ENCODE assay signal across 1 cellular context in the genomic region with DNA sequence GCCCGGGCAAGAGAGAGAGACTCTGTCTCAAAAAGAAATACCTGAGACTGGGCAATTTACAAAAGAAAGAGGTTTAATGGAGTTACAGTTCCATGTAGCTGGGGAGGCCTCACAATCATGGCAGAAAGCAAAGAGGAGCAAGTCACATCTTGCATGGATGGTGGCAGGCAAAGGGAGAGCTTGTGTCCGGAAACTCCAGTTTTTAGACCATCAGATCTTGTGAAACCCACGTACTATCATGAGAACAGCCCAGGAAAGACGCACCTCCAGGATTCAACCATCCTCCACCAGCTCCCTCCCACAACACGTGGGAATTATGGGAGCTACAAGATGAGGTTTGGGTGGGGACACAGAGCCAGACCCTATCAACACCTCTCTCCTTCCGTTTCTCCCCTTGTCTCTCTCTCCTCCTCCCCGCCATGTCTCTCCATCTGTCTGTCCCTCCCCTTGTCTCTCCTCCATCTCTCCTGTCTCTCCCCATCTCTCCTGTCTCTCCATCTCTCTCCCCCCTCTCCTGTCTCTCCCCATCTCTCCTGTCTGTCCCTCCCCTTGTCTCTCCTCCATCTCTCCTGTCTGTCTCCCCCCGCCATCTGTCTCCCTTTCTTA.
TF ChIP-seq lines count a peak whose summit lies in the region.

No MANE protein-coding gene starts in this region.

TF ChIP-seq in K562, 482 proteins besides CTCF, POLR2A, EP300 and RAD21 (continues in another document):
- TF ChIP-seq CHD4 (IDR thresholded peaks at IDR 0.05; ENCODE audit: insufficient read depth, insufficient replicate concordance, low read depth, low read length, poor library complexity, severe bottlenecking) = no peak
- TF ChIP-seq ERF (CRISPR knock-in tag; IDR thresholded peaks at IDR 0.05) = no peak
- TF ChIP-seq, protein P1, sequence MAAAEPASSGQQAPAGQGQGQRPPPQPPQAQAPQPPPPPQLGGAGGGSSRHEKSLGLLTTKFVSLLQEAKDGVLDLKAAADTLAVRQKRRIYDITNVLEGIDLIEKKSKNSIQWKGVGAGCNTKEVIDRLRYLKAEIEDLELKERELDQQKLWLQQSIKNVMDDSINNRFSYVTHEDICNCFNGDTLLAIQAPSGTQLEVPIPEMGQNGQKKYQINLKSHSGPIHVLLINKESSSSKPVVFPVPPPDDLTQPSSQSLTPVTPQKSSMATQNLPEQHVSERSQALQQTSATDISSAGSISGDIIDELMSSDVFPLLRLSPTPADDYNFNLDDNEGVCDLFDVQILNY (CRISPR knock-in tag; IDR thresholded peaks at IDR 0.05) = no peak
- TF ChIP-seq FOXK1 (CRISPR knock-in tag; IDR thresholded peaks at IDR 0.05; ENCODE audit: borderline replicate concordance) = no peak
- no peak for TF ChIP-seq CBX3 (IDR thresholded peaks at IDR 0.05; ENCODE audit: borderline replicate concordance in 1 of 2, low read length in 2 of 2)
- no peak for TF ChIP-seq PML (IDR thresholded peaks at IDR 0.05; ENCODE audit: low read length)
- no peak for TF ChIP-seq TCF7 (IDR thresholded peaks at IDR 0.05; ENCODE audit: borderline replicate concordance)
- TF ChIP-seq ARHGAP35 (IDR thresholded peaks at IDR 0.05; ENCODE audit: partially characterized antibody) = peak; percentile 49
- TF ChIP-seq, protein P2, sequence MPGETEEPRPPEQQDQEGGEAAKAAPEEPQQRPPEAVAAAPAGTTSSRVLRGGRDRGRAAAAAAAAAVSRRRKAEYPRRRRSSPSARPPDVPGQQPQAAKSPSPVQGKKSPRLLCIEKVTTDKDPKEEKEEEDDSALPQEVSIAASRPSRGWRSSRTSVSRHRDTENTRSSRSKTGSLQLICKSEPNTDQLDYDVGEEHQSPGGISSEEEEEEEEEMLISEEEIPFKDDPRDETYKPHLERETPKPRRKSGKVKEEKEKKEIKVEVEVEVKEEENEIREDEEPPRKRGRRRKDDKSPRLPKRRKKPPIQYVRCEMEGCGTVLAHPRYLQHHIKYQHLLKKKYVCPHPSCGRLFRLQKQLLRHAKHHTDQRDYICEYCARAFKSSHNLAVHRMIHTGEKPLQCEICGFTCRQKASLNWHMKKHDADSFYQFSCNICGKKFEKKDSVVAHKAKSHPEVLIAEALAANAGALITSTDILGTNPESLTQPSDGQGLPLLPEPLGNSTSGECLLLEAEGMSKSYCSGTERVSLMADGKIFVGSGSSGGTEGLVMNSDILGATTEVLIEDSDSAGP (CRISPR knock-in tag; IDR thresholded peaks at IDR 0.05) = no peak
- TF ChIP-seq SPI1 (IDR thresholded peaks at IDR 0.05; ENCODE audit: borderline replicate concordance, low read depth, low read length) = no peak
- TF ChIP-seq ZNF780A (CRISPR knock-in tag; IDR thresholded peaks at IDR 0.05) = no peak
- TF ChIP-seq PHB2 (IDR thresholded peaks at IDR 0.05; ENCODE audit: low read depth) = 0 out of 2 replicates have a peak, but pooled peaks have one; percentile 22
- TF ChIP-seq NR2C2 (CRISPR knock-in tag; IDR thresholded peaks at IDR 0.05) = no peak
- no peak for TF ChIP-seq NR2C2 (tag; IDR thresholded peaks at IDR 0.05)
- no peak for TF ChIP-seq CCNT2 (IDR thresholded peaks at IDR 0.05; ENCODE audit: borderline replicate concordance, extremely low read depth, insufficient read length, low read depth, low read length)
- 0 out of 2 replicates have a peak, but pooled peaks have one; percentile 52 for TF ChIP-seq DNMT1 (IDR thresholded peaks at IDR 0.05)
- TF ChIP-seq SRSF9 (IDR thresholded peaks at IDR 0.05; ENCODE audit: borderline replicate concordance, low read depth, low read length) = no peak
- TF ChIP-seq ZNF431 (CRISPR knock-in tag; IDR thresholded peaks at IDR 0.05) = no peak
- no peak for TF ChIP-seq SAFB (IDR thresholded peaks at IDR 0.05; ENCODE audit: borderline replicate concordance, low read depth, low read length)
- no peak for TF ChIP-seq ZBTB8A (IDR thresholded peaks at IDR 0.05; ENCODE audit: partially characterized antibody)
- TF ChIP-seq, protein P3, sequence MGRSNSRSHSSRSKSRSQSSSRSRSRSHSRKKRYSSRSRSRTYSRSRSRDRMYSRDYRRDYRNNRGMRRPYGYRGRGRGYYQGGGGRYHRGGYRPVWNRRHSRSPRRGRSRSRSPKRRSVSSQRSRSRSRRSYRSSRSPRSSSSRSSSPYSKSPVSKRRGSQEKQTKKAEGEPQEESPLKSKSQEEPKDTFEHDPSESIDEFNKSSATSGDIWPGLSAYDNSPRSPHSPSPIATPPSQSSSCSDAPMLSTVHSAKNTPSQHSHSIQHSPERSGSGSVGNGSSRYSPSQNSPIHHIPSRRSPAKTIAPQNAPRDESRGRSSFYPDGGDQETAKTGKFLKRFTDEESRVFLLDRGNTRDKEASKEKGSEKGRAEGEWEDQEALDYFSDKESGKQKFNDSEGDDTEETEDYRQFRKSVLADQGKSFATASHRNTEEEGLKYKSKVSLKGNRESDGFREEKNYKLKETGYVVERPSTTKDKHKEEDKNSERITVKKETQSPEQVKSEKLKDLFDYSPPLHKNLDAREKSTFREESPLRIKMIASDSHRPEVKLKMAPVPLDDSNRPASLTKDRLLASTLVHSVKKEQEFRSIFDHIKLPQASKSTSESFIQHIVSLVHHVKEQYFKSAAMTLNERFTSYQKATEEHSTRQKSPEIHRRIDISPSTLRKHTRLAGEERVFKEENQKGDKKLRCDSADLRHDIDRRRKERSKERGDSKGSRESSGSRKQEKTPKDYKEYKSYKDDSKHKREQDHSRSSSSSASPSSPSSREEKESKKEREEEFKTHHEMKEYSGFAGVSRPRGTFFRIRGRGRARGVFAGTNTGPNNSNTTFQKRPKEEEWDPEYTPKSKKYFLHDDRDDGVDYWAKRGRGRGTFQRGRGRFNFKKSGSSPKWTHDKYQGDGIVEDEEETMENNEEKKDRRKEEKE (IDR thresholded peaks at IDR 0.05; ENCODE audit: borderline replicate concordance in 1 of 2, control insufficient read depth in 1 of 2, low read depth in 2 of 2, low read length in 1 of 2) = 0 out of 4 replicates have a peak, but pooled peaks of 1 of the 2 experiments have one; percentile 14
- TF ChIP-seq, protein P4, sequence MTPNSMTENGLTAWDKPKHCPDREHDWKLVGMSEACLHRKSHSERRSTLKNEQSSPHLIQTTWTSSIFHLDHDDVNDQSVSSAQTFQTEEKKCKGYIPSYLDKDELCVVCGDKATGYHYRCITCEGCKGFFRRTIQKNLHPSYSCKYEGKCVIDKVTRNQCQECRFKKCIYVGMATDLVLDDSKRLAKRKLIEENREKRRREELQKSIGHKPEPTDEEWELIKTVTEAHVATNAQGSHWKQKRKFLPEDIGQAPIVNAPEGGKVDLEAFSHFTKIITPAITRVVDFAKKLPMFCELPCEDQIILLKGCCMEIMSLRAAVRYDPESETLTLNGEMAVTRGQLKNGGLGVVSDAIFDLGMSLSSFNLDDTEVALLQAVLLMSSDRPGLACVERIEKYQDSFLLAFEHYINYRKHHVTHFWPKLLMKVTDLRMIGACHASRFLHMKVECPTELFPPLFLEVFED (CRISPR knock-in tag; conservative IDR thresholded peaks at IDR 0.05) = peak; percentile 95
- TF ChIP-seq ZNF668 (CRISPR knock-in tag; IDR thresholded peaks at IDR 0.05) = no peak
- TF ChIP-seq, protein P5, sequence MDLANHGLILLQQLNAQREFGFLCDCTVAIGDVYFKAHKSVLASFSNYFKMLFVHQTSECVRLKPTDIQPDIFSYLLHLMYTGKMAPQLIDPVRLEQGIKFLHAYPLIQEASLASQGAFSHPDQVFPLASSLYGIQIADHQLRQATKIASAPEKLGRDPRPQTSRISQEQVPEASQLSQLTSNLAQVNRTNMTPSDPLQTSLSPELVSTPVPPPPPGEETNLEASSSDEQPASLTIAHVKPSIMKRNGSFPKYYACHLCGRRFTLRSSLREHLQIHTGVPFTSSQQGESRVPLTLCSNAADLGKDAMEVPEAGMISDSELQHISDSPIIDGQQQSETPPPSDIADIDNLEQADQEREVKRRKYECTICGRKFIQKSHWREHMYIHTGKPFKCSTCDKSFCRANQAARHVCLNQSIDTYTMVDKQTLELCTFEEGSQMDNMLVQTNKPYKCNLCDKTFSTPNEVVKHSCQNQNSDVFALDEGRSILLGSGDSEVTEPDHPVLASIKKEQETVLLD (IDR thresholded peaks at IDR 0.05) = no peak
- TF ChIP-seq, protein P6, sequence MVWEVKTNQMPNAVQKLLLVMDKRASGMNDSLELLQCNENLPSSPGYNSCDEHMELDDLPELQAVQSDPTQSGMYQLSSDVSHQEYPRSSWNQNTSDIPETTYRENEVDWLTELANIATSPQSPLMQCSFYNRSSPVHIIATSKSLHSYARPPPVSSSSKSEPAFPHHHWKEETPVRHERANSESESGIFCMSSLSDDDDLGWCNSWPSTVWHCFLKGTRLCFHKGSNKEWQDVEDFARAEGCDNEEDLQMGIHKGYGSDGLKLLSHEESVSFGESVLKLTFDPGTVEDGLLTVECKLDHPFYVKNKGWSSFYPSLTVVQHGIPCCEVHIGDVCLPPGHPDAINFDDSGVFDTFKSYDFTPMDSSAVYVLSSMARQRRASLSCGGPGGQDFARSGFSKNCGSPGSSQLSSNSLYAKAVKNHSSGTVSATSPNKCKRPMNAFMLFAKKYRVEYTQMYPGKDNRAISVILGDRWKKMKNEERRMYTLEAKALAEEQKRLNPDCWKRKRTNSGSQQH (CRISPR knock-in tag; IDR thresholded peaks at IDR 0.05) = peak; percentile 96
- TF ChIP-seq GATAD2A (IDR thresholded peaks at IDR 0.05) = no peak
- no peak for TF ChIP-seq SREBF1 (IDR thresholded peaks at IDR 0.05; ENCODE audit: borderline replicate concordance, low read depth, low read length)
- TF ChIP-seq ZNF444 (CRISPR knock-in tag; IDR thresholded peaks at IDR 0.05) = no peak
- TF ChIP-seq, protein P7, sequence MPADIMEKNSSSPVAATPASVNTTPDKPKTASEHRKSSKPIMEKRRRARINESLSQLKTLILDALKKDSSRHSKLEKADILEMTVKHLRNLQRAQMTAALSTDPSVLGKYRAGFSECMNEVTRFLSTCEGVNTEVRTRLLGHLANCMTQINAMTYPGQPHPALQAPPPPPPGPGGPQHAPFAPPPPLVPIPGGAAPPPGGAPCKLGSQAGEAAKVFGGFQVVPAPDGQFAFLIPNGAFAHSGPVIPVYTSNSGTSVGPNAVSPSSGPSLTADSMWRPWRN (IDR thresholded peaks at IDR 0.05; ENCODE audit: low read depth) = no peak
- no peak for TF ChIP-seq SMAD4 (CRISPR knock-in tag; conservative IDR thresholded peaks at IDR 0.05)
- peak; percentile 86 for TF ChIP-seq SUPT5H (IDR thresholded peaks at IDR 0.05)
- no peak for TF ChIP-seq ZNF384 (IDR thresholded peaks at IDR 0.05; ENCODE audit: low read depth, low read length)
- TF ChIP-seq ZNF408 (CRISPR knock-in tag; IDR thresholded peaks at IDR 0.05; ENCODE audit: low read depth) = no peak
- no peak for TF ChIP-seq ZC3H11A (IDR thresholded peaks at IDR 0.05; ENCODE audit: low read depth, low read length)
- TF ChIP-seq, protein P8, sequence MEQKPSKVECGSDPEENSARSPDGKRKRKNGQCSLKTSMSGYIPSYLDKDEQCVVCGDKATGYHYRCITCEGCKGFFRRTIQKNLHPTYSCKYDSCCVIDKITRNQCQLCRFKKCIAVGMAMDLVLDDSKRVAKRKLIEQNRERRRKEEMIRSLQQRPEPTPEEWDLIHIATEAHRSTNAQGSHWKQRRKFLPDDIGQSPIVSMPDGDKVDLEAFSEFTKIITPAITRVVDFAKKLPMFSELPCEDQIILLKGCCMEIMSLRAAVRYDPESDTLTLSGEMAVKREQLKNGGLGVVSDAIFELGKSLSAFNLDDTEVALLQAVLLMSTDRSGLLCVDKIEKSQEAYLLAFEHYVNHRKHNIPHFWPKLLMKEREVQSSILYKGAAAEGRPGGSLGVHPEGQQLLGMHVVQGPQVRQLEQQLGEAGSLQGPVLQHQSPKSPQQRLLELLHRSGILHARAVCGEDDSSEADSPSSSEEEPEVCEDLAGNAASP (IDR thresholded peaks at IDR 0.05) = no peak
- TF ChIP-seq, protein P9, sequence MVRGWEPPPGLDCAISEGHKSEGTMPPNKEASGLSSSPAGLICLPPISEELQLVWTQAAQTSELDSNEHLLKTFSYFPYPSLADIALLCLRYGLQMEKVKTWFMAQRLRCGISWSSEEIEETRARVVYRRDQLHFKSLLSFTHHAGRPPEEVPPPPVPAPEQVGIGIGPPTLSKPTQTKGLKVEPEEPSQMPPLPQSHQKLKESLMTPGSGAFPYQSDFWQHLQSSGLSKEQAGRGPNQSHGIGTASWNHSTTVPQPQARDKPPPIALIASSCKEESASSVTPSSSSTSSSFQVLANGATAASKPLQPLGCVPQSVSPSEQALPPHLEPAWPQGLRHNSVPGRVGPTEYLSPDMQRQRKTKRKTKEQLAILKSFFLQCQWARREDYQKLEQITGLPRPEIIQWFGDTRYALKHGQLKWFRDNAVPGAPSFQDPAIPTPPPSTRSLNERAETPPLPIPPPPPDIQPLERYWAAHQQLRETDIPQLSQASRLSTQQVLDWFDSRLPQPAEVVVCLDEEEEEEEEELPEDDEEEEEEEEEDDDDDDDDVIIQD (CRISPR knock-in tag; IDR thresholded peaks at IDR 0.05) = no peak
- TF ChIP-seq, protein P10, sequence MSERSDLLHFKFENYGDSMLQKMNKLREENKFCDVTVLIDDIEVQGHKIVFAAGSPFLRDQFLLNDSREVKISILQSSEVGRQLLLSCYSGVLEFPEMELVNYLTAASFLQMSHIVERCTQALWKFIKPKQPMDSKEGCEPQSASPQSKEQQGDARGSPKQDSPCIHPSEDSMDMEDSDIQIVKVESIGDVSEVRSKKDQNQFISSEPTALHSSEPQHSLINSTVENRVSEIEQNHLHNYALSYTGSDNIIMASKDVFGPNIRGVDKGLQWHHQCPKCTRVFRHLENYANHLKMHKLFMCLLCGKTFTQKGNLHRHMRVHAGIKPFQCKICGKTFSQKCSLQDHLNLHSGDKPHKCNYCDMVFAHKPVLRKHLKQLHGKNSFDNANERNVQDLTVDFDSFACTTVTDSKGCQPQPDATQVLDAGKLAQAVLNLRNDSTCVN (CRISPR knock-in tag; IDR thresholded peaks at IDR 0.05) = peak; percentile 81; the same call in 1 of the 2 replicates
- TF ChIP-seq ILF3 (IDR thresholded peaks at IDR 0.05; ENCODE audit: borderline replicate concordance) = 0 out of 2 replicates have a peak, but pooled peaks have one; percentile 29
- no peak for TF ChIP-seq MCM2 (IDR thresholded peaks at IDR 0.05; ENCODE audit: low read depth)
- peak; percentile 92 for TF ChIP-seq POLR2B (IDR thresholded peaks at IDR 0.05; ENCODE audit: low read depth, partially characterized antibody)
- TF ChIP-seq, protein P11, sequence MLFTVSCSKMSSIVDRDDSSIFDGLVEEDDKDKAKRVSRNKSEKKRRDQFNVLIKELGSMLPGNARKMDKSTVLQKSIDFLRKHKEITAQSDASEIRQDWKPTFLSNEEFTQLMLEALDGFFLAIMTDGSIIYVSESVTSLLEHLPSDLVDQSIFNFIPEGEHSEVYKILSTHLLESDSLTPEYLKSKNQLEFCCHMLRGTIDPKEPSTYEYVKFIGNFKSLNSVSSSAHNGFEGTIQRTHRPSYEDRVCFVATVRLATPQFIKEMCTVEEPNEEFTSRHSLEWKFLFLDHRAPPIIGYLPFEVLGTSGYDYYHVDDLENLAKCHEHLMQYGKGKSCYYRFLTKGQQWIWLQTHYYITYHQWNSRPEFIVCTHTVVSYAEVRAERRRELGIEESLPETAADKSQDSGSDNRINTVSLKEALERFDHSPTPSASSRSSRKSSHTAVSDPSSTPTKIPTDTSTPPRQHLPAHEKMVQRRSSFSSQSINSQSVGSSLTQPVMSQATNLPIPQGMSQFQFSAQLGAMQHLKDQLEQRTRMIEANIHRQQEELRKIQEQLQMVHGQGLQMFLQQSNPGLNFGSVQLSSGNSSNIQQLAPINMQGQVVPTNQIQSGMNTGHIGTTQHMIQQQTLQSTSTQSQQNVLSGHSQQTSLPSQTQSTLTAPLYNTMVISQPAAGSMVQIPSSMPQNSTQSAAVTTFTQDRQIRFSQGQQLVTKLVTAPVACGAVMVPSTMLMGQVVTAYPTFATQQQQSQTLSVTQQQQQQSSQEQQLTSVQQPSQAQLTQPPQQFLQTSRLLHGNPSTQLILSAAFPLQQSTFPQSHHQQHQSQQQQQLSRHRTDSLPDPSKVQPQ (CRISPR knock-in tag; IDR thresholded peaks at IDR 0.05; ENCODE audit: borderline replicate concordance) = no peak
- TF ChIP-seq POLR3G (IDR thresholded peaks at IDR 0.05; ENCODE audit: extremely low read depth, insufficient read length, insufficient replicate concordance) = no peak
